Comparison of ENCODE assay signal across 8 cellular contexts in genomic region chr5:90161399-90161798, GRCh38.
A peak's percentile ranks its signal among the peaks of the same experiment; 100 is the strongest.
DNase-seq lines count a peak whose midpoint lies in the region; ATAC-seq and TF ChIP-seq lines count a peak whose summit lies in the region.

No MANE protein-coding gene starts in this region.

- H3K27me3 ChIP-seq in GM23338 (ENCODE audit: insufficient read depth) (no peaks in the 10 kb centered on the region), heart right ventricle (no peaks in the 10 kb centered on the region), stomach (no peaks in the 10 kb centered on the region)

- H3K4me1 Mint-ChIP-seq in GM23338 = peaks cover 16% of the 10 kb centered on the region

- H3F3A ChIP-seq in GM23338 (replicated peaks; ENCODE audit: low read depth) = no peaks in the 10 kb centered on the region

- no peaks in the 10 kb centered on the region for H4K20me1 ChIP-seq in GM23338 (replicated peaks; ENCODE audit: insufficient read depth)

- H3K4me1 ChIP-seq in GM23338 (ENCODE audit: insufficient read depth) (peaks cover 13% of the 10 kb centered on the region), heart right ventricle (peaks cover 0 to 6% (median 0%) of the 10 kb centered on the region in 9 donors), stomach (no peaks in the 10 kb centered on the region)

- no peaks in the 10 kb centered on the region for H3K9me2 ChIP-seq in GM23338 (ENCODE audit: insufficient read depth)

- H3K9me3 ChIP-seq in heart right ventricle (no peaks in the 10 kb centered on the region), stomach (no peaks in the 10 kb centered on the region)

- no peaks in the 10 kb centered on the region for H3K9me3 Mint-ChIP-seq in GM23338

- no peaks in the 10 kb centered on the region for H3K27me3 Mint-ChIP-seq in GM23338 (ENCODE audit: insufficient read depth, low read depth, poor library complexity)

- H3K36me3 ChIP-seq in GM23338 (ENCODE audit: insufficient read depth) (no peaks in the 10 kb centered on the region), heart right ventricle (no peaks in the 10 kb centered on the region), stomach (no peaks in the 10 kb centered on the region)

- in situ Hi-C loops in Caki2 (cut with HindIII; ENCODE audit: low pct_unique_long_range_greater_than_20kb, low sequenced_read_pairs) = no loop called here

- H3K36me3 Mint-ChIP-seq in GM23338 (ENCODE audit: low read depth) = no peaks in the 10 kb centered on the region

- H3K4me3 ChIP-seq in GM23338 = no peak overlapping the region
- H3K4me3 ChIP-seq in heart right ventricle = no peak overlapping the region
- no peak overlapping the region for H3K4me3 ChIP-seq in stomach

- 28 to 36% methylated on average over 4 of the region's 4 CpGs for WGBS in heart right ventricle, 2 donors
- 24 to 40% (median 29%) methylated on average over 4 of the region's 4 CpGs for WGBS in stomach, 5 donors

- H3K4me3 Mint-ChIP-seq in GM23338 = no peak overlapping the region

- no peak overlapping the region for H3K27ac Mint-ChIP-seq in GM23338

- ATAC-seq in GM23338 (peak; percentile 98), heart right ventricle (peak; percentile 51 to 90 (median 82)), GM21737 (IDR thresholded peaks at IDR 0.05; ENCODE audit: unreplicated experiment) (no peak), GM21447 (IDR thresholded peaks at IDR 0.05; ENCODE audit: unreplicated experiment) (no peak), HG03097 (IDR thresholded peaks at IDR 0.05; ENCODE audit: low FRiP score, unreplicated experiment) (no peak)

- no peak overlapping the region for H3K4me2 ChIP-seq in GM23338

- TF ChIP-seq CTCF in GM23338 (conservative IDR thresholded peaks at IDR 0.05; ENCODE audit: low read depth in 2 of 2) (peak; percentile 60 to 78), heart right ventricle (IDR thresholded peaks at IDR 0.05) (peak in 6 of 9 donors; percentile 30 to 51 (median 38)), stomach (IDR thresholded peaks at IDR 0.05) (no peak)

- no peak for TF ChIP-seq EP300 in stomach (IDR thresholded peaks at IDR 0.05)

- no peak overlapping the region for H3K27ac ChIP-seq in GM23338 (ENCODE audit: low read depth)
- no peak overlapping the region for H3K27ac ChIP-seq in heart right ventricle
- H3K27ac ChIP-seq in stomach = no peak overlapping the region

- peak; percentile 6 for DNase-seq in Caki2 (ENCODE audit: low read depth)
- peak; percentile 85 for DNase-seq in GM23338 (ENCODE audit: low spot score)
- peak; percentile 41 for DNase-seq in RPMI8226
- DNase-seq in heart right ventricle = peak; percentile 39 to 64
- DNase-seq in stomach = peak; percentile 33

- TF ChIP-seq POLR2A in stomach (IDR thresholded peaks at IDR 0.05) = no peak

- H2AFZ ChIP-seq in GM23338 = no peak overlapping the region; the same call in 1 of the 2 replicates

- intact Hi-C loops in heart right ventricle (cut with DNase I) (no loop called here), stomach (cut with DNase I; ENCODE audit: low total_unique reads) (no loop called here)

- no peaks in the 10 kb centered on the region for H3K79me2 ChIP-seq in GM23338 (replicated peaks; ENCODE audit: insufficient read depth)

TF ChIP-seq in GM23338, 12 proteins besides CTCF, POLR2A, EP300 and RAD21:
- TF ChIP-seq POLR2AphosphoS5 (IDR thresholded peaks at IDR 0.05; ENCODE audit: low read depth) = no peak
- TF ChIP-seq ZNF462 (CRISPR knock-in tag; IDR thresholded peaks at IDR 0.05) = 0 out of 2 replicates have a peak, but pooled peaks have one; percentile 23
TF ChIP-seq in GM23338: peak in this region for 1.

Comparison
In these comparisons a context has a peak if more than half of its experiments do, and no peak if none do; other contexts are left out.
1. DNase-seq: peak in every context shown above with its lines; median percentile 85 in GM23338; 52 in heart right ventricle; 41 in RPMI8226; 33 in stomach; 6 in Caki2.
2. ATAC-seq: peak in GM23338 (single experiment) and heart right ventricle (8 of 8); none in GM21737 (single experiment), GM21447 (single experiment) and HG03097 (single experiment).
3. CTCF ChIP-seq: peak in GM23338 (2 of 2) and heart right ventricle (6 of 9); none in stomach (0 of 7).